ENCODE assay signal across 23 cellular contexts in the genomic region with DNA sequence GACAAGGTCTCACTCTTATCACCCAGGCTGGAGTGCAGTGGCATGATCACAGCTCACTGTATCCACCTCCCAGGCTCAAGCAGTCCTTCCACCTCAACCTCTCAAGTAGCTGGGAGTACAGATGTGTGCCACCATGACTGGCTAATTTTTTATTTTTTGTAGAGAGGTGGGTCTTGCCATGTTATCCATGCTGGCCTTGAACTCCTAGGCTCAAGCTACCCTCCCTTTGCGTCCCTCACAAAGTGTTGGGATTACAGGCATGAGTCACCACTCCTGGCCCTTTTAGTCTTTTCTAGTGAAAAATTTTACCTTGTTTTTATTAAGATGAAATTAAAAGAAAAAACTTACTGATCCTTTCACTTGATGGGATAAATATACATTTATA. TPM values are rescaled to one million over a fixed set of nuclear protein-coding genes. Genes with fewer than 3 reads are reported as not detected.
A peak's percentile ranks its signal among the peaks of the same experiment; 100 is the strongest.
DNase-seq lines count a peak whose midpoint lies in the region; ATAC-seq, FAIRE-seq and TF ChIP-seq lines count a peak whose summit lies in the region.
"Had no signal": no experiment of that assay in that cellular context is flagged by ENCODE, and none has a peak within 500 bp of the region (broad histone marks: within the 10 kb centered on the region; RNA-seq: fewer than 3 reads in every experiment).

No MANE protein-coding gene starts in this region.

- peaks cover 91% of the 10 kb centered on the region for H3K36me3 Mint-ChIP-seq in activated T-helper 17 cell treated with anti-CD3 and anti-CD28 coated beads, Interleukin-2, amount 50 U/mL, for 72 hours (ENCODE audit: low read depth)
- H3K36me3 Mint-ChIP-seq in endothelial cell (ENCODE audit: low read depth, unreplicated experiment) = peaks cover 30% of the 10 kb centered on the region

- no peaks in the 10 kb centered on the region for H3K9me3 Mint-ChIP-seq in activated T-helper 17 cell treated with anti-CD3 and anti-CD28 coated beads, Interleukin-2, amount 50 U/mL, for 72 hours
- no peaks in the 10 kb centered on the region for H3K9me3 Mint-ChIP-seq in endothelial cell (ENCODE audit: unreplicated experiment)
- H3K9me3 Mint-ChIP-seq: CD8-positive, alpha-beta memory T cell had no signal

- no peak for TF ChIP-seq CTCF in endothelial cell (IDR thresholded peaks at IDR 0.05; ENCODE audit: unreplicated experiment)

- TF ChIP-seq POLR2A in H54 (IDR thresholded peaks at IDR 0.05; ENCODE audit: low read depth, low read length) = no peak

- H3K27ac ChIP-seq in SK-N-MC = peak overlapping the region; percentile 17; the same call in 1 of the 2 replicates
- H3K27ac ChIP-seq: BLaER1 had no signal

- no peaks in the 10 kb centered on the region for H3K9me3 ChIP-seq in SK-N-MC (ENCODE audit: low read depth, low read length)
- H3K9me3 ChIP-seq: BE2C had no signal

- no peak overlapping the region for H3K9ac ChIP-seq in SK-N-MC (ENCODE audit: insufficient read length)
- H3K9ac ChIP-seq: BLaER1 had no signal

- no peaks in the 10 kb centered on the region for H3K27me3 Mint-ChIP-seq in activated T-helper 17 cell treated with anti-CD3 and anti-CD28 coated beads, Interleukin-2, amount 50 U/mL, for 72 hours
- peaks cover 2% of the 10 kb centered on the region for H3K27me3 Mint-ChIP-seq in endothelial cell (ENCODE audit: unreplicated experiment)
- H3K27me3 Mint-ChIP-seq: CD4-positive, alpha-beta memory T cell; CD8-positive, alpha-beta memory T cell had no signal

- DNase-seq in H54 (ENCODE audit: insufficient read length, low spot score) (no peak), SK-N-MC (ENCODE audit: low read depth, low spot score) (no peak), amniotic epithelial cell (ENCODE audit: low read depth) (peak; percentile 16), DMS114 treated with DMSO at 0.1 percent for 48 hours (lab: John Stamatoyannopoulos, UW; ENCODE audit: unreplicated experiment) (no peak), NCI-H1092 treated with DMSO at 0.1 percent for 48 hours (lab: John Stamatoyannopoulos, UW) (no peak), endothelial cell (ENCODE audit: low spot score) (no peak)
- DNase-seq: 8988T; ACHN; BE2C; C1 segment of cervical spinal cord; CD4-positive, alpha-beta memory T cell; CD4-positive, CD25-positive, alpha-beta regulatory T cell; CD8-positive, alpha-beta memory T cell; COR-L47; DMS 273 treated with DMSO at 0.1 percent for 48 hours; DMS79 treated with DMSO at 0.1 percent for 48 hours; GF-D8 had no signal

- FAIRE-seq in H54 (lab: Jason Lieb, UNC) = peak; percentile 53
- FAIRE-seq: G401.6, GM12891 had no signal

- H3K4me1 Mint-ChIP-seq in activated T-helper 17 cell treated with anti-CD3 and anti-CD28 coated beads, Interleukin-2, amount 50 U/mL, for 72 hours = peaks cover 32% of the 10 kb centered on the region
- no peaks in the 10 kb centered on the region for H3K4me1 Mint-ChIP-seq in endothelial cell (ENCODE audit: unreplicated experiment)

- H3K27ac Mint-ChIP-seq in activated T-helper 17 cell treated with anti-CD3 and anti-CD28 coated beads, Interleukin-2, amount 50 U/mL, for 72 hours = peak overlapping the region; percentile 30
- no peak overlapping the region for H3K27ac Mint-ChIP-seq in endothelial cell (ENCODE audit: unreplicated experiment)

- no peak overlapping the region for H3K4me3 ChIP-seq in SK-N-MC
- H3K4me3 ChIP-seq: BLaER1 had no signal

- H3K4me3 Mint-ChIP-seq in activated T-helper 17 cell treated with anti-CD3 and anti-CD28 coated beads, Interleukin-2, amount 50 U/mL, for 72 hours = no peak overlapping the region
- no peak overlapping the region for H3K4me3 Mint-ChIP-seq in endothelial cell (ENCODE audit: unreplicated experiment)
- H3K4me3 Mint-ChIP-seq: CD14-positive monocyte; CD4-positive, alpha-beta memory T cell; CD4-positive, CD25-positive, alpha-beta regulatory T cell; CD8-positive, alpha-beta memory T cell had no signal

- no peak for ATAC-seq in activated T-helper 17 cell treated with anti-CD3 and anti-CD28 coated beads, Interleukin-2, amount 50 U/mL, for 72 hours (replicated peaks)
- no peak for ATAC-seq in HG03354 (IDR thresholded peaks at IDR 0.05; ENCODE audit: poor library complexity, severe bottlenecking, unreplicated experiment)

- peaks cover 92% of the 10 kb centered on the region for H3K36me3 ChIP-seq in SK-N-MC (ENCODE audit: insufficient read depth, low read length)

RNA-seq across cellular contexts. Expression of a gene that starts 17.2 kb away (rescaled TPM):
- total RNA-seq in activated T-helper 17 cell treated with anti-CD3 and anti-CD28 coated beads, Interleukin-2, amount 50 U/mL, for 72 hours = 10 to 100 TPM; 25.8 to 26.0 TPM
- total RNA-seq in endothelial cell (ENCODE audit: unreplicated experiment) = 17.3 TPM
